1 cellular context compared by ENCODE assay signal in genomic region chr12:52119398-52120254, GRCh38.
TF ChIP-seq lines count a peak whose summit lies in the region.

No MANE protein-coding gene starts in this region.

TF ChIP-seq in IMR-90, 13 proteins besides CTCF, POLR2A, EP300 and RAD21 (continued from another document):
- TF ChIP-seq MXI1 (IDR thresholded peaks at IDR 0.05; ENCODE audit: borderline replicate concordance, low read depth, low read length) (no peak), ELK1 (IDR thresholded peaks at IDR 0.05; ENCODE audit: borderline replicate concordance, low read depth, low read length) (no peak), BHLHE40 (IDR thresholded peaks at IDR 0.05; ENCODE audit: low read depth, low read length) (no peak)
